Comparison of ENCODE assay signal across 26 cellular contexts in genomic region chr2:62717503-62718081, GRCh38. TPM values are rescaled to one million over a fixed set of nuclear protein-coding genes. Genes with fewer than 3 reads are reported as not detected.
DNase-seq lines count a peak whose midpoint lies in the region; ATAC-seq, FAIRE-seq and TF ChIP-seq lines count a peak whose summit lies in the region.
"Had no signal": no experiment of that assay in that cellular context is flagged by ENCODE, and none has a peak within 500 bp of the region (broad histone marks: within the 10 kb centered on the region; RNA-seq: fewer than 3 reads in every experiment).

No MANE protein-coding gene starts in this region.

- RAD21 ChIA-PET in GM12878 (lab: Charles Lee; ENCODE audit: unreplicated experiment) = no interaction called here

- SMC1A ChIA-PET in GM12878 (lab: Charles Lee; ENCODE audit: uncharacterized antibody, unreplicated experiment) = no interaction called here

- H3K4me2 ChIP-seq in GM12878 (ENCODE audit: control insufficient read depth, insufficient read depth) (no peak overlapping the region), smooth muscle cell (no peak overlapping the region)
- H3K4me2 ChIP-seq: BLaER1 had no signal

- no peak for TF ChIP-seq RAD21 in GM12878 (IDR thresholded peaks at IDR 0.05; ENCODE audit: insufficient read depth, low read depth, low read length)

- POLR2A ChIA-PET in GM12878 (lab: Charles Lee) = no interaction called here

- no peak for ATAC-seq in GM12878

- BruUV-seq in GM12878 (replicated peaks; lab: Mats Ljungman, UMichigan) = no TSS peak

- no peak overlapping the region for H3K27ac ChIP-seq in GM12878 (ENCODE audit: control insufficient read depth, insufficient read depth)
- peak overlapping the region; percentile 24 for H3K27ac ChIP-seq in subcutaneous abdominal adipose tissue (ENCODE audit: low read depth, low read length)
- H3K27ac ChIP-seq in smooth muscle cell (ENCODE audit: low read depth) = no peak overlapping the region
- H3K27ac ChIP-seq: BLaER1 had no signal

- DNase-seq in RCC 7860 (ENCODE audit: low spot score) (no peak), GM12878 (ENCODE audit: low read depth, low spot score) (no peak), frontal cortex (ENCODE audit: low spot score in 2 of 2) (no peak), OCI-M1 (lab: John Stamatoyannopoulos, UW) (no peak), smooth muscle cell (lab: John Stamatoyannopoulos, UW; ENCODE audit: unreplicated experiment) (no peak)
- no peak for DNase-seq in activated CD4-positive, CD25-positive, alpha-beta regulatory T cell (lab: John Stamatoyannopoulos, UW)
- DNase-seq: 8988T; ACHN; BE2C; C1 segment of cervical spinal cord; CD4-positive, alpha-beta memory T cell; CD4-positive, CD25-positive, alpha-beta regulatory T cell; CD8-positive, alpha-beta memory T cell; COR-L47; DMS 273 treated with DMSO at 0.1 percent for 48 hours; DMS153; DMS53; DMS79; DND-41; EL; GDM1 had no signal

- peaks cover 3% of the 10 kb centered on the region for H3K79me2 ChIP-seq in GM12878 (ENCODE audit: control insufficient read depth, insufficient read depth, low read length)
- H3K79me2 ChIP-seq in smooth muscle cell (ENCODE audit: low read depth) = peaks cover 73% of the 10 kb centered on the region

- H4K20me1 ChIP-seq in GM12878 (ENCODE audit: control insufficient read depth, insufficient read depth) (no peaks in the 10 kb centered on the region), smooth muscle cell (ENCODE audit: low read depth) (peaks cover 30% of the 10 kb centered on the region)
- H4K20me1 ChIP-seq: BLaER1 had no signal

- H3K9ac ChIP-seq in GM12878 (ENCODE audit: control insufficient read depth, insufficient read depth, low read length) (no peak overlapping the region), subcutaneous abdominal adipose tissue (ENCODE audit: low read length in 5 of 5) (no peak overlapping the region), smooth muscle cell (ENCODE audit: low read depth) (no peak overlapping the region)
- H3K9ac ChIP-seq: BLaER1 had no signal

- H3K4me3 ChIP-seq in GM12878 = no peak overlapping the region
- H3K4me3 ChIP-seq in subcutaneous abdominal adipose tissue (ENCODE audit: low read depth in 1 of 5, low read length in 5 of 5) = no peak overlapping the region
- H3K4me3 ChIP-seq in smooth muscle cell = no peak overlapping the region
- H3K4me3 ChIP-seq: BLaER1 had no signal

- TF ChIP-seq CTCF in GM12878 (IDR thresholded peaks at IDR 0.05 in 2 of 3, conservative IDR thresholded peaks at IDR 0.05 in 1 of 3; ENCODE audit: control insufficient read depth in 2 of 3, extremely low read depth in 1 of 3, insufficient read depth in 1 of 3, low read depth in 3 of 3, low read length in 3 of 3) (no peak), smooth muscle cell (IDR thresholded peaks at IDR 0.05; ENCODE audit: borderline replicate concordance, insufficient read depth, poor library complexity, severe bottlenecking) (no peak)

- CTCF ChIA-PET in GM12878 (lab: Yijun Ruan, JAX) = no interaction called here

- H3K27me3 ChIP-seq in GM12878 (replicated peaks in 1 of 2; ENCODE audit: control insufficient read depth in 2 of 2, insufficient read depth in 2 of 2, low read length in 1 of 2) = no peaks in the 10 kb centered on the region
- H3K27me3 ChIP-seq in subcutaneous abdominal adipose tissue (ENCODE audit: control insufficient read depth in 5 of 5, insufficient read depth in 4 of 5, low read length in 5 of 5) = no peaks in the 10 kb centered on the region
- no peaks in the 10 kb centered on the region for H3K27me3 ChIP-seq in smooth muscle cell (ENCODE audit: low read depth)
- H3K27me3 ChIP-seq: BE2C, BLaER1 had no signal

- no peak for TF ChIP-seq EP300 in GM12878 (IDR thresholded peaks at IDR 0.05; ENCODE audit: borderline replicate concordance in 1 of 2, control insufficient read depth in 1 of 2, low read depth in 2 of 2, low read length in 2 of 2)

- FAIRE-seq in RCC 7860 (lab: Jason Lieb, UNC) = peak; percentile 5
- FAIRE-seq in GM12878 (lab: Jason Lieb, UNC) = no peak
- FAIRE-seq in frontal cortex (lab: Jason Lieb, UNC) = peak; percentile 13
- FAIRE-seq: A204.1, GM12891, GM19239 had no signal

- no peaks in the 10 kb centered on the region; a peak in 2 of 4 replicates for H3K36me3 ChIP-seq in GM12878 (ENCODE audit: control insufficient read depth in 2 of 2, insufficient read depth in 2 of 2, low read length in 1 of 2)
- peaks cover 0 to 9% (median 0%) of the 10 kb centered on the region in 5 donors for H3K36me3 ChIP-seq in subcutaneous abdominal adipose tissue (ENCODE audit: control insufficient read depth in 5 of 5, insufficient read depth in 5 of 5, low read length in 5 of 5)
- H3K36me3 ChIP-seq in smooth muscle cell (ENCODE audit: low read depth) = no peaks in the 10 kb centered on the region
- H3K36me3 ChIP-seq: BE2C had no signal

- no peaks in the 10 kb centered on the region for H3K4me1 ChIP-seq in GM12878 (ENCODE audit: control insufficient read depth, insufficient read depth, low read length)
- H3K4me1 ChIP-seq in subcutaneous abdominal adipose tissue (ENCODE audit: control insufficient read depth in 5 of 5, insufficient read depth in 5 of 5, low read length in 5 of 5) = peaks cover 0 to 32% (median 5%) of the 10 kb centered on the region in 5 donors
- H3K4me1 ChIP-seq in smooth muscle cell (ENCODE audit: low read depth) = no peaks in the 10 kb centered on the region
- H3K4me1 ChIP-seq: BE2C, BLaER1 had no signal

- H2AFZ ChIP-seq in GM12878 (ENCODE audit: control insufficient read depth, low read depth, low read length) = no peak overlapping the region
- no peak overlapping the region for H2AFZ ChIP-seq in smooth muscle cell (ENCODE audit: low read depth)

- no peak for TF ChIP-seq POLR2A in GM12878 (IDR thresholded peaks at IDR 0.05; ENCODE audit: low read depth, low read length)

- WGBS in GM12878 (ENCODE audit: insufficient coverage, insufficient replicate concordance, low lambda C conversion rate, missing lambda C conversion rate) = 98% methylated on average over 4 of the region's 4 CpGs
- WGBS in smooth muscle cell (ENCODE audit: low lambda C conversion rate) = 95% methylated on average over 4 of the region's 4 CpGs

- no peaks in the 10 kb centered on the region for H3F3A ChIP-seq in smooth muscle cell (ENCODE audit: low read depth)

- intact Hi-C loops in GM12878 (cut with micrococcal nuclease; ENCODE audit: unreplicated experiment) = no loop called here

- in situ Hi-C loops in GM12878 (cut with MboI) = no loop called here

- H3K9me3 ChIP-seq in GM12878 (replicated peaks; ENCODE audit: control insufficient read depth, insufficient read depth, low read length) (peaks cover 13% of the 10 kb centered on the region; the same call in 2 of the 3 replicates), subcutaneous abdominal adipose tissue (ENCODE audit: control insufficient read depth in 5 of 5, low read length in 5 of 5) (no peaks in the 10 kb centered on the region), smooth muscle cell (replicated peaks; ENCODE audit: low read depth) (no peaks in the 10 kb centered on the region)
- H3K9me3 ChIP-seq: BE2C had no signal

TF ChIP-seq in GM12878, 131 proteins besides CTCF, POLR2A, EP300 and RAD21:
- TF ChIP-seq NR2C1 (IDR thresholded peaks at IDR 0.05) (no peak), ZBTB40 (IDR thresholded peaks at IDR 0.05; ENCODE audit: borderline replicate concordance) (peak; percentile 74)
TF ChIP-seq in GM12878: peak in this region for 1.

RNA-seq across cellular contexts. Expression of gene EHBP1, which starts 12.1 kb away (rescaled TPM):
- 326 and 345 TPM in 2 replicates for total RNA-seq in GM12878 (2013; cell fraction: nucleolus; rRNA removed)
- total RNA-seq in GM12878 (2014; rRNA removed) = 10.5 and 14.6 TPM in 2 replicates
- 22.2 and 25.3 TPM in 2 replicates for total RNA-seq in GM12878 (2014; rRNA removed; fragmentation: Illumina TruSeq; extraction: Trizol)
- total RNA-seq in GM12878 (2021) = 22.4 and 25.1 TPM in 2 replicates
- 6.6 TPM for polyA plus RNA-seq in GM12878 (2011; ENCODE audit: low read depth)
- 26.1 and 33.7 TPM in 2 replicates for polyA plus RNA-seq in GM12878 (2011; rRNA removed)
- polyA plus RNA-seq in GM12878 (2011; cell fraction: cytosol; rRNA removed) = 8.0 and 10.7 TPM in 2 replicates
- 28.8 and 30.4 TPM in 2 replicates for polyA plus RNA-seq in GM12878 (2011; cell fraction: nucleus; rRNA removed)
- polyA plus RNA-seq in GM12878 (2012) = 12.4 and 16.7 TPM in 2 replicates
- polyA plus RNA-seq in GM12878 (2014; fragmentation: Illumina TruSeq; extraction: Trizol) = 18.9 and 25.0 TPM in 2 replicates
- 1 to 10 TPM; 5.7 to 5.9 TPM for polyA plus RNA-seq in GM12878 (2014; fragmentation: Nextera tagmentation; extraction: Ambion mirVana)
- 13.7 and 14.4 TPM in 2 replicates for polyA plus RNA-seq in GM12878 (2014; rRNA removed)
- 10 to 100 TPM; 12.0 to 12.8 TPM for polyA plus RNA-seq in GM12878 (2016; fragmentation: Nextera tagmentation; extraction: Ambion mirVana)
- polyA minus RNA-seq in GM12878 (2011; rRNA and poly(A)+ RNA removed) = 56.1 and 59.0 TPM in 2 replicates
- 12.6 TPM in 2 replicates for polyA minus RNA-seq in GM12878 (2011; cell fraction: cytosol; rRNA and poly(A)+ RNA removed)
- 64.8 and 88.5 TPM in 2 replicates for polyA minus RNA-seq in GM12878 (2011; cell fraction: nucleus; rRNA and poly(A)+ RNA removed)
- 127 TPM for total RNA-seq in frontal cortex
- total RNA-seq in smooth muscle cell = 45.9 and 55.7 TPM in 2 replicates
- polyA plus RNA-seq in smooth muscle cell = 9.3 and 13.1 TPM in 2 replicates
